9 cellular contexts compared by ENCODE assay signal in genomic region chr14:94689218-94689984, GRCh38.
DNase-seq lines count a peak whose midpoint lies in the region; ATAC-seq, FAIRE-seq and TF ChIP-seq lines count a peak whose summit lies in the region.
"Had no signal": no experiment of that assay in that cellular context is flagged by ENCODE, and none has a peak within 500 bp of the region (broad histone marks: within the 10 kb centered on the region; RNA-seq: fewer than 3 reads in every experiment).

No MANE protein-coding gene starts in this region.

- H3K4me3 ChIP-seq in skeletal muscle cell (ENCODE audit: low read depth, low read length): peak overlapping the region; percentile 5

- FAIRE-seq in HTR-8/SVneo (lab: Jason Lieb, UNC): peak; percentile 16
- FAIRE-seq: G401.6 had no signal

- DNase-seq in NCI-H146 (lab: John Stamatoyannopoulos, UW) (peak; percentile 39), NCI-H146 treated with DMSO at 0.1 percent for 48 hours (lab: John Stamatoyannopoulos, UW; ENCODE audit: unreplicated experiment) (no peak), HTR-8/SVneo (ENCODE audit: insufficient read length, low spot score) (peak; percentile 73), amygdala (lab: John Stamatoyannopoulos, UW) (peak in 44 of 56 donors; percentile 6 to 79 (median 36)), hepatic stellate cell (ENCODE audit: low spot score) (peak; percentile 82), skeletal muscle cell (ENCODE audit: low read depth) (peak; percentile 4)

- peak; percentile 99 for ATAC-seq in SK-N-SH treated with all-trans-retinoic acid at 6 μM for 48 hours
- no peak for ATAC-seq in HG03108 (IDR thresholded peaks at IDR 0.05; ENCODE audit: unreplicated experiment)

TF ChIP-seq in SK-N-SH treated with all-trans-retinoic acid at 6 μM for 48 hours, 23 proteins besides CTCF, POLR2A, EP300 and RAD21:
- no peak for TF ChIP-seq PATZ1 (CRISPR knock-in tag; IDR thresholded peaks at IDR 0.05; ENCODE audit: borderline replicate concordance)
- no peak for TF ChIP-seq BACH2 (CRISPR knock-in tag; IDR thresholded peaks at IDR 0.05; ENCODE audit: borderline replicate concordance)
- TF ChIP-seq ZNF565 (CRISPR knock-in tag; conservative IDR thresholded peaks at IDR 0.05; ENCODE audit: low read depth): no peak
- no peak for TF ChIP-seq ZC3H10 (CRISPR knock-in tag; IDR thresholded peaks at IDR 0.05)
- no peak for TF ChIP-seq ZFP30 (CRISPR knock-in tag; IDR thresholded peaks at IDR 0.05)
- TF ChIP-seq ZNF8 (CRISPR knock-in tag; IDR thresholded peaks at IDR 0.05): no peak
- TF ChIP-seq CREB5 (CRISPR knock-in tag; IDR thresholded peaks at IDR 0.05; ENCODE audit: low read depth): no peak
- no peak for TF ChIP-seq CSDC2 (CRISPR knock-in tag; IDR thresholded peaks at IDR 0.05)
- TF ChIP-seq ZNF70 (CRISPR knock-in tag; IDR thresholded peaks at IDR 0.05): no peak
- TF ChIP-seq SNAI2 (CRISPR knock-in tag; IDR thresholded peaks at IDR 0.05): no peak
- TF ChIP-seq ESRRG (CRISPR knock-in tag; IDR thresholded peaks at IDR 0.05): no peak
- TF ChIP-seq PPARA (CRISPR knock-in tag; IDR thresholded peaks at IDR 0.05; ENCODE audit: borderline replicate concordance): no peak
- TF ChIP-seq ARNTL (CRISPR knock-in tag; IDR thresholded peaks at IDR 0.05; ENCODE audit: borderline replicate concordance, low read depth): no peak
- TF ChIP-seq ZFP3 (CRISPR knock-in tag; IDR thresholded peaks at IDR 0.05): no peak
- TF ChIP-seq GLIS3 (CRISPR knock-in tag; IDR thresholded peaks at IDR 0.05): no peak
- no peak for TF ChIP-seq POU6F1 (CRISPR knock-in tag; IDR thresholded peaks at IDR 0.05; ENCODE audit: borderline replicate concordance, low read depth)
- TF ChIP-seq ISL1 (CRISPR knock-in tag; IDR thresholded peaks at IDR 0.05): no peak
- TF ChIP-seq TSHZ2 (CRISPR knock-in tag; IDR thresholded peaks at IDR 0.05): no peak
- TF ChIP-seq TCF4 (CRISPR knock-in tag; IDR thresholded peaks at IDR 0.05; ENCODE audit: borderline replicate concordance): no peak
- no peak for TF ChIP-seq RARB (CRISPR knock-in tag; IDR thresholded peaks at IDR 0.05)
